Comparison of ENCODE assay signal across 10 cellular contexts in the genomic region with DNA sequence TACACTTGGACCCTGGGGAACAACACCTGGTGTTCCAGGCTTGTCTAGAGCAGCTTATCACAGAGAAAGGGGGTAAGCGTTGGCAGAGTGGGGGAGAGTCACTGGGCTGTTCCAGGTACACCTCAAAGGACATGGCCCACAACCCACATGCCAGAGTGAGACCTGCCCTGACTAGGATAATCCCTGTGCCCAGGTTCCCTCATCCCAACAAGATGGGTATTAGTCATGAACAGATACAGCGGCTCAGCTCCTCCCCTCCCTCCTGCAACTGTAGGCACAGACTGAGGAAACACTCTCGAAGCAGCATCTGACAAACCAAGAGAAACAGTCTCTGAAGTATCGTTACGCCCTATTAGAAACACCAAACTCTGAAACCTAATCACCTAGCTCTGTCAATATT. TPM values are rescaled to one million over a fixed set of nuclear protein-coding genes. Genes with fewer than 3 reads are reported as not detected.
DNase-seq lines count a peak whose midpoint lies in the region; ATAC-seq and TF ChIP-seq lines count a peak whose summit lies in the region.
"Had no signal": no experiment of that assay in that cellular context is flagged by ENCODE, and none has a peak within 500 bp of the region (broad histone marks: within the 10 kb centered on the region; RNA-seq: fewer than 3 reads in every experiment).

No MANE protein-coding gene starts in this region.

- no peaks in the 10 kb centered on the region for H3K36me3 Mint-ChIP-seq in HFFc6 (ENCODE audit: low read depth)
- no peaks in the 10 kb centered on the region for H3K36me3 Mint-ChIP-seq in Calu3 (ENCODE audit: insufficient read depth, unreplicated experiment)
- H3K36me3 Mint-ChIP-seq: naive thymus-derived CD4-positive, alpha-beta T cell had no signal

- peaks cover 32% of the 10 kb centered on the region for H3K4me1 Mint-ChIP-seq in HFFc6 (ENCODE audit: low read depth)
- H3K4me1 Mint-ChIP-seq in Calu3 (ENCODE audit: low read depth, unreplicated experiment): no peaks in the 10 kb centered on the region
- H3K4me1 Mint-ChIP-seq: naive thymus-derived CD4-positive, alpha-beta T cell had no signal

- CTCF ChIA-PET in Calu3 (lab: Charles Lee): interaction anchor here (0.6 kb wide), 1 partner anchor 222 kb away, joined by 5 read pairs; no protein-coding TSS in a partner anchor

- H3K9ac ChIP-seq in subcutaneous abdominal adipose tissue (ENCODE audit: low read length in 5 of 5): no peak overlapping the region

- peak overlapping the region; percentile 25; the same call in 1 of the 2 replicates for H3K4me3 ChIP-seq in WERI-Rb-1 (ENCODE audit: low read depth, low read length)
- H3K4me3 ChIP-seq in subcutaneous abdominal adipose tissue (ENCODE audit: low read depth in 1 of 5, low read length in 5 of 5): peak overlapping the region in 4 of 5 donors; percentile 61 to 69 (median 64)

- H3K27ac ChIP-seq in WERI-Rb-1 (peak overlapping the region; percentile 17), subcutaneous abdominal adipose tissue (ENCODE audit: low read depth, low read length) (no peak overlapping the region)

- H3K36me3 ChIP-seq in WERI-Rb-1: peaks cover 7% of the 10 kb centered on the region
- H3K36me3 ChIP-seq in subcutaneous abdominal adipose tissue (ENCODE audit: control insufficient read depth in 5 of 5, insufficient read depth in 5 of 5, low read length in 5 of 5): no peaks in the 10 kb centered on the region

- H3K27me3 Mint-ChIP-seq in HFFc6 (ENCODE audit: insufficient read depth) (no peaks in the 10 kb centered on the region; the same call in 1 of the 2 replicates), Calu3 (ENCODE audit: unreplicated experiment) (peaks cover 25% of the 10 kb centered on the region)

- no peak for TF ChIP-seq CTCF in HFFc6 (IDR thresholded peaks at IDR 0.05)
- no peak for TF ChIP-seq CTCF in WERI-Rb-1 (IDR thresholded peaks at IDR 0.05; ENCODE audit: low read depth, low read length)
- TF ChIP-seq CTCF in Calu3 (IDR thresholded peaks at IDR 0.05; ENCODE audit: unreplicated experiment): no peak

- H3K4me3 Mint-ChIP-seq in HFFc6 (peak overlapping the region; percentile 88), Calu3 (ENCODE audit: low read depth, unreplicated experiment) (no peak overlapping the region)

- H3K27ac Mint-ChIP-seq in HFFc6 (no peak overlapping the region; the same call in 1 of the 2 replicates), Calu3 (ENCODE audit: unreplicated experiment) (no peak overlapping the region)
- H3K27ac Mint-ChIP-seq: naive thymus-derived CD4-positive, alpha-beta T cell had no signal

- no TSS peak for BruUV-seq in Calu3 (replicated peaks; lab: Mats Ljungman, UMichigan)

- ATAC-seq in GM21529 (IDR thresholded peaks at IDR 0.05; ENCODE audit: unreplicated experiment): no peak
- ATAC-seq: naive thymus-derived CD4-positive, alpha-beta T cell had no signal

- intact Hi-C loops in Calu3 (cut with micrococcal nuclease; ENCODE audit: unreplicated experiment): no loop called here

- H3K4me1 ChIP-seq in subcutaneous abdominal adipose tissue (ENCODE audit: control insufficient read depth in 5 of 5, insufficient read depth in 5 of 5, low read length in 5 of 5): peaks cover 0 to 15% (median 10%) of the 10 kb centered on the region in 5 donors

- H3K9me3 Mint-ChIP-seq in HFFc6: no peaks in the 10 kb centered on the region
- no peaks in the 10 kb centered on the region for H3K9me3 Mint-ChIP-seq in Calu3 (ENCODE audit: low read depth, unreplicated experiment)

- H3K27me3 ChIP-seq in WERI-Rb-1 (ENCODE audit: insufficient read depth, low read depth, severe bottlenecking) (no peaks in the 10 kb centered on the region), subcutaneous abdominal adipose tissue (ENCODE audit: control insufficient read depth in 5 of 5, insufficient read depth in 4 of 5, low read length in 5 of 5) (peaks cover 0 to 14% (median 0%) of the 10 kb centered on the region in 5 donors)

- H3K9me3 ChIP-seq in WERI-Rb-1 (ENCODE audit: severe bottlenecking) (no peaks in the 10 kb centered on the region), subcutaneous abdominal adipose tissue (ENCODE audit: control insufficient read depth in 5 of 5, low read length in 5 of 5) (no peaks in the 10 kb centered on the region)

- DNase-seq in HFFc6: no peak
- DNase-seq in WERI-Rb-1: peak; percentile 29
- peak; percentile 22 for DNase-seq in kidney tubule cell (ENCODE audit: low spot score)
- DNase-seq in Calu3: no peak
- DNase-seq in NK-92 (lab: John Stamatoyannopoulos, UW; ENCODE audit: unreplicated experiment): no peak
- DNase-seq: activated CD8-positive, alpha-beta memory T cell treated with anti-CD3 and anti-CD28 coated beads, Interleukin-2, amount 50 U/mL, for 4 hours; T-helper 2 cell had no signal

RNA-seq across cellular contexts. Expression of a gene that starts 32.1 kb away (rescaled TPM):
- 1,000 to 10,000 TPM; 1,467 to 1,843 (median 1,822) TPM for total RNA-seq in HFFc6 (2021; fragmentation: NEBNext Ultra II Directional; extraction: Animal tissue kit (Norgen Biotek cat#: 25700))
- 1,584 and 1,695 TPM in 2 replicates for total RNA-seq in Calu3 (2022)

Comparison
In these comparisons a context has a peak if more than half of its experiments do, and no peak if none do; other contexts are left out.
1. DNase-seq: peak in WERI-Rb-1 (single experiment) and kidney tubule cell (single experiment); none in HFFc6 (single experiment), Calu3 (single experiment) and NK-92 (single experiment).